ENCODE assay signal across 18 cellular contexts in genomic region chr7:24942226-24942625, GRCh38. TPM values are rescaled to one million over a fixed set of nuclear protein-coding genes. Genes with fewer than 3 reads are reported as not detected.
DNase-seq lines count a peak whose midpoint lies in the region; ATAC-seq, FAIRE-seq and TF ChIP-seq lines count a peak whose summit lies in the region.
"Had no signal": no experiment of that assay in that cellular context is flagged by ENCODE, and none has a peak within 500 bp of the region (broad histone marks: within the 10 kb centered on the region; RNA-seq: fewer than 3 reads in every experiment).

No MANE protein-coding gene starts in this region.

- DNase-seq in GM23338 (ENCODE audit: low spot score) (peak; percentile 31), Karpas-422 (no peak), H1 (ENCODE audit: low read depth in 1 of 2, low spot score in 2 of 2) (no peak), mesendoderm (peak; percentile 27), spleen (no peak), mesenteric fat pad (ENCODE audit: low spot score) (no peak), nephron progenitor cell (no peak)
- DNase-seq: BE2C; CD4-positive, alpha-beta memory T cell; DMS79; GOT3; HCEC 1CT had no signal

- H2BK20ac ChIP-seq in H1 (ENCODE audit: low read length) = no peak overlapping the region

- peak overlapping the region; percentile 29; the same call in 1 of the 2 replicates for H3K4me2 ChIP-seq in GM23338
- H3K4me2 ChIP-seq in Karpas-422 (ENCODE audit: low read depth, low read length, poor library complexity, severe bottlenecking) = no peak overlapping the region
- peak overlapping the region in 1 of 2 experiments; percentile 24; a peak in 1 of 4 replicates for H3K4me2 ChIP-seq in H1 (ENCODE audit: insufficient read depth in 1 of 2, low read depth in 2 of 2, low read length in 2 of 2)
- no peak overlapping the region for H3K4me2 ChIP-seq in mesendoderm (ENCODE audit: low read length)

- H3K18ac ChIP-seq in H1 (ENCODE audit: extremely low read depth, low read length) = no peak overlapping the region
- no peak overlapping the region for H3K18ac ChIP-seq in mesendoderm (ENCODE audit: low read length)

- FAIRE-seq in H1 (lab: Jason Lieb, UNC) = no peak
- FAIRE-seq: A204.1, G401.6, GM12891, HepG2, HTR-8/SVneo had no signal

- no peaks in the 10 kb centered on the region for H3K9me2 ChIP-seq in GM23338 (ENCODE audit: insufficient read depth)
- H3K9me2 ChIP-seq in Karpas-422 (replicated peaks; ENCODE audit: insufficient read depth, low read length) = no peaks in the 10 kb centered on the region

- H4K91ac ChIP-seq in H1 (replicated peaks; ENCODE audit: insufficient read length, low read length) = no peak overlapping the region

- H4K8ac ChIP-seq in H1 (ENCODE audit: extremely low read depth, insufficient read depth, low read length) (no peak overlapping the region), mesendoderm (ENCODE audit: low read depth, low read length) (no peak overlapping the region)

- H3K27ac Mint-ChIP-seq in GM23338 = no peak overlapping the region
- H3K27ac Mint-ChIP-seq in nephron progenitor cell = no peak overlapping the region

- H2AFZ ChIP-seq in GM23338 (no peak overlapping the region), Karpas-422 (ENCODE audit: low read length) (no peak overlapping the region), H1 (ENCODE audit: low read length) (no peak overlapping the region)

- TF ChIP-seq POLR2A in H1 (IDR thresholded peaks at IDR 0.05; ENCODE audit: control extremely low read depth in 1 of 2, low read depth in 2 of 2, low read length in 2 of 2) (no peak), spleen (IDR thresholded peaks at IDR 0.05) (no peak)

- H2BK15ac ChIP-seq in H1 (ENCODE audit: low read length) = no peak overlapping the region
- no peak overlapping the region for H2BK15ac ChIP-seq in mesendoderm (replicated peaks; ENCODE audit: low read depth)

- H3F3A ChIP-seq in GM23338 (replicated peaks; ENCODE audit: low read depth) = no peaks in the 10 kb centered on the region

- H3K27me3 Mint-ChIP-seq in GM23338 (ENCODE audit: insufficient read depth, low read depth, poor library complexity) = no peaks in the 10 kb centered on the region
- peaks cover 7% of the 10 kb centered on the region for H3K27me3 Mint-ChIP-seq in nephron progenitor cell (ENCODE audit: low read depth, poor library complexity)
- H3K27me3 Mint-ChIP-seq: CD4-positive, alpha-beta memory T cell had no signal

- no peak overlapping the region for H4K5ac ChIP-seq in H1 (ENCODE audit: insufficient read length, low read depth, low read length)
- H4K5ac ChIP-seq in mesendoderm (ENCODE audit: low read length) = no peak overlapping the region

- intact Hi-C loops in spleen (cut with DNase I; ENCODE audit: low total_unique reads) = no loop called here

- no peak overlapping the region for H3K23ac ChIP-seq in H1 (ENCODE audit: insufficient read length)
- no peak overlapping the region for H3K23ac ChIP-seq in mesendoderm (ENCODE audit: low read length)

- H4K20me1 ChIP-seq in GM23338 (replicated peaks; ENCODE audit: insufficient read depth) (0 out of 2 replicates have a peak, but pooled peaks cover 3% of the 10 kb centered on the region), Karpas-422 (ENCODE audit: insufficient read depth, low read depth, low read length) (peaks cover 42% of the 10 kb centered on the region), H1 (replicated peaks in 1 of 2; ENCODE audit: control insufficient read depth in 1 of 2, insufficient read depth in 2 of 2, low read length in 2 of 2) (no peaks in the 10 kb centered on the region)

- H3K4ac ChIP-seq in H1 (replicated peaks; ENCODE audit: insufficient read length, low read depth, low read length) = no peak overlapping the region
- no peak overlapping the region for H3K4ac ChIP-seq in mesendoderm (ENCODE audit: low read depth, low read length)

- no peak for TF ChIP-seq RAD21 in H1 (IDR thresholded peaks at IDR 0.05 in 1 of 2, conservative IDR thresholded peaks at IDR 0.05 in 1 of 2; ENCODE audit: low read depth in 2 of 2, low read length in 2 of 2)

- TF ChIP-seq CTCF in GM23338 (conservative IDR thresholded peaks at IDR 0.05; ENCODE audit: low read depth in 2 of 2) (no peak), H1 (IDR thresholded peaks at IDR 0.05; ENCODE audit: control extremely low read depth in 1 of 3, insufficient read depth in 1 of 3, low read depth in 1 of 3, low read length in 3 of 3) (no peak), spleen (IDR thresholded peaks at IDR 0.05 in 8 of 11, conservative IDR thresholded peaks at IDR 0.05 in 3 of 11) (no peak), nephron progenitor cell (IDR thresholded peaks at IDR 0.05) (no peak)

- no peak overlapping the region for H3K9ac ChIP-seq in Karpas-422 (ENCODE audit: low read length)
- H3K9ac ChIP-seq in H1 (replicated peaks in 1 of 4; ENCODE audit: extremely low read depth in 1 of 4, low read depth in 3 of 4, low read length in 3 of 4) = no peak overlapping the region
- no peak overlapping the region for H3K9ac ChIP-seq in mesendoderm (ENCODE audit: low read length)

- no peak overlapping the region for H2BK12ac ChIP-seq in H1 (ENCODE audit: low read depth, low read length)

- H3K4me1 ChIP-seq in GM23338 (ENCODE audit: insufficient read depth) (peaks cover 5% of the 10 kb centered on the region; the same call in 1 of the 2 replicates), Karpas-422 (ENCODE audit: low read length) (peaks cover 90% of the 10 kb centered on the region), H1 (replicated peaks in 1 of 4; ENCODE audit: control insufficient read depth in 3 of 4, insufficient read depth in 4 of 4, low read length in 3 of 4) (peaks cover 0 to 3% (median 0%) of the 10 kb centered on the region in 4 experiments; a peak in 1 of 7 replicates), mesendoderm (ENCODE audit: control insufficient read depth, low read depth, low read length) (no peaks in the 10 kb centered on the region), spleen (peaks cover 0 to 12% (median 3%) of the 10 kb centered on the region in 6 donors)

- H3K4me3 ChIP-seq in GM23338 (no peak overlapping the region), Karpas-422 (ENCODE audit: low read length) (no peak overlapping the region), H1 (ENCODE audit: extremely low read depth in 1 of 4, insufficient read depth in 2 of 4, low read depth in 3 of 4, low read length in 4 of 4) (no peak overlapping the region), mesendoderm (ENCODE audit: low read length) (no peak overlapping the region), spleen (no peak overlapping the region)

- POLR2A ChIA-PET in H1 (lab: Charles Lee; ENCODE audit: partially characterized antibody) = interaction anchor here (0.6 kb wide), 1 partner anchor 9 kb away, joined by 3 read pairs; no protein-coding TSS in a partner anchor

- H3K9me3 ChIP-seq in Karpas-422 (ENCODE audit: low read length) (no peaks in the 10 kb centered on the region), H1 (ENCODE audit: insufficient read depth in 2 of 2, low read depth in 1 of 2, low read length in 1 of 2) (no peaks in the 10 kb centered on the region), spleen (no peaks in the 10 kb centered on the region)
- H3K9me3 ChIP-seq: BE2C had no signal

- WGBS in H1 (ENCODE audit: extremely low coverage in 1 of 2, insufficient coverage in 1 of 2, insufficient read length in 1 of 2, insufficient replicate concordance in 2 of 2, low coverage in 1 of 2, low lambda C conversion rate in 2 of 2, missing lambda C conversion rate in 1 of 2), 2 experiments = 76% methylated on average over 5 of the region's 5 CpGs; no CpG with 5 or more reads in 1 of the 2 experiments
- no CpG with 5 or more reads among the region's 5 CpGs for WGBS in mesendoderm (ENCODE audit: extremely low coverage, insufficient coverage, low lambda C conversion rate)
- 91 to 96% (median 93%) methylated on average over 5 of the region's 5 CpGs for WGBS in spleen, 5 donors

- H3K14ac ChIP-seq in H1 (ENCODE audit: insufficient read length) = no peak overlapping the region

- H3K56ac ChIP-seq in H1 (replicated peaks; ENCODE audit: insufficient read length, low read depth, low read length) = no peak overlapping the region
- H3K56ac ChIP-seq in mesendoderm (ENCODE audit: low read length) = no peak overlapping the region

- CTCF ChIA-PET in H1 (lab: Charles Lee; ENCODE audit: partially characterized antibody) = interaction anchor here (0.6 to 1.6 kb wide), 2 partner anchors 152 to 1221 kb away, joined by 3 to 5 read pairs; no protein-coding TSS in a partner anchor

- H3K4me3 Mint-ChIP-seq in GM23338 = no peak overlapping the region
- no peak overlapping the region for H3K4me3 Mint-ChIP-seq in nephron progenitor cell
- H3K4me3 Mint-ChIP-seq: CD4-positive, alpha-beta memory T cell had no signal

- H2BK5ac ChIP-seq in H1 (ENCODE audit: low read depth, low read length) = no peak overlapping the region
- H2BK5ac ChIP-seq in mesendoderm (ENCODE audit: low read length) = no peak overlapping the region

- H3K27me3 ChIP-seq in GM23338 (ENCODE audit: insufficient read depth) = no peaks in the 10 kb centered on the region
- no peaks in the 10 kb centered on the region for H3K27me3 ChIP-seq in Karpas-422 (ENCODE audit: low read length)
- no peaks in the 10 kb centered on the region for H3K27me3 ChIP-seq in H1 (replicated peaks in 1 of 4; ENCODE audit: control insufficient read depth in 3 of 4, extremely low read depth in 1 of 4, insufficient read depth in 3 of 4, low read length in 3 of 4)
- no peaks in the 10 kb centered on the region for H3K27me3 ChIP-seq in mesendoderm (ENCODE audit: insufficient read depth, low read length, poor library complexity)
- no peaks in the 10 kb centered on the region for H3K27me3 ChIP-seq in spleen (replicated peaks in 1 of 7)
- H3K27me3 ChIP-seq: BE2C had no signal

- H3K4me1 Mint-ChIP-seq in GM23338 (peaks cover 9% of the 10 kb centered on the region), nephron progenitor cell (no peaks in the 10 kb centered on the region)

- H2BK120ac ChIP-seq in H1 (replicated peaks; ENCODE audit: low read depth, low read length) (no peak overlapping the region), mesendoderm (ENCODE audit: low read depth, low read length) (no peak overlapping the region)

- no peaks in the 10 kb centered on the region for H3K36me3 Mint-ChIP-seq in GM23338 (ENCODE audit: low read depth)
- no peaks in the 10 kb centered on the region for H3K36me3 Mint-ChIP-seq in nephron progenitor cell (ENCODE audit: low read depth)

- H3K9me3 Mint-ChIP-seq in GM23338 (no peaks in the 10 kb centered on the region), nephron progenitor cell (no peaks in the 10 kb centered on the region)
- H3K9me3 Mint-ChIP-seq: CD4-positive, alpha-beta memory T cell had no signal

- peak; percentile 59 for ATAC-seq in GM23338
- ATAC-seq: HepG2 had no signal

- H3K23me2 ChIP-seq in H1 (ENCODE audit: low read depth, low read length) = no peaks in the 10 kb centered on the region; the same call in 1 of the 2 replicates

- H3K79me1 ChIP-seq in H1 (ENCODE audit: low read depth, low read length) (peaks cover 2% of the 10 kb centered on the region; the same call in 1 of the 2 replicates), mesendoderm (ENCODE audit: low read length) (no peaks in the 10 kb centered on the region)

- H2AK5ac ChIP-seq in H1 (ENCODE audit: low read depth, low read length) = no peak overlapping the region
- no peak overlapping the region for H2AK5ac ChIP-seq in mesendoderm (ENCODE audit: low read length)

- TF ChIP-seq EP300 in H1 (IDR thresholded peaks at IDR 0.05; ENCODE audit: borderline replicate concordance in 1 of 2, low read depth in 2 of 2, low read length in 2 of 2) = no peak

- H3K36me3 ChIP-seq in GM23338 (ENCODE audit: insufficient read depth) = no peaks in the 10 kb centered on the region
- H3K36me3 ChIP-seq in Karpas-422 (ENCODE audit: insufficient read depth, low read length) = peaks cover 29% of the 10 kb centered on the region
- no peaks in the 10 kb centered on the region for H3K36me3 ChIP-seq in H1 (ENCODE audit: control insufficient read depth in 2 of 4, insufficient read depth in 4 of 4, low read length in 3 of 4)
- no peaks in the 10 kb centered on the region for H3K36me3 ChIP-seq in mesendoderm (ENCODE audit: control insufficient read depth, insufficient read depth, low read length)
- H3K36me3 ChIP-seq in spleen = no peaks in the 10 kb centered on the region
- H3K36me3 ChIP-seq: BE2C had no signal

- H3K27ac ChIP-seq in GM23338 (ENCODE audit: low read depth) (no peak overlapping the region), Karpas-422 (ENCODE audit: low read length) (peak overlapping the region; percentile 46; the same call in 1 of the 2 replicates), H1 (ENCODE audit: low read depth, low read length) (no peak overlapping the region), mesendoderm (ENCODE audit: low read depth, low read length) (no peak overlapping the region), spleen (no peak overlapping the region)
- H3K27ac ChIP-seq: C4-2B had no signal

- H3K79me2 ChIP-seq in GM23338 (replicated peaks; ENCODE audit: insufficient read depth) (peaks cover 25% of the 10 kb centered on the region), Karpas-422 (ENCODE audit: low read length) (peaks cover 100% of the 10 kb centered on the region), H1 (ENCODE audit: control insufficient read depth in 1 of 2, insufficient read depth in 2 of 2, low read length in 2 of 2) (no peaks in the 10 kb centered on the region), mesendoderm (ENCODE audit: control insufficient read depth, insufficient read depth, low read length) (no peaks in the 10 kb centered on the region)

RNA-seq across cellular contexts. Expression of gene OSBPL3, which starts 37.8 kb away (rescaled TPM):
- 13.4 and 15.7 TPM in 2 replicates for total RNA-seq in GM23338 (2014; rRNA removed; shearing (Covaris generic))
- polyA plus RNA-seq in GM23338 (2016; fragmentation: Nextera tagmentation; extraction: Ambion mirVana) = 7.2 and 9.3 TPM in 2 replicates
- 120 and 149 TPM in 2 replicates for total RNA-seq in Karpas-422 (2014; rRNA removed; shearing (Covaris generic); ENCODE audit: low replicate concordance)
- 9.4 and 13.9 TPM in 2 replicates for total RNA-seq in H1 (2021; fragmentation: NEBNext Ultra II Directional; extraction: Animal tissue kit (Norgen Biotek cat#: 25700))
- 2.2 and 2.8 TPM in 2 replicates for polyA plus RNA-seq in H1 (2011; rRNA removed)
- polyA plus RNA-seq in H1 (2011; cell fraction: cytosol; rRNA removed) = 4.4 TPM
- 8.4 TPM for polyA plus RNA-seq in H1 (2011; cell fraction: nucleus; rRNA removed)
- 3.6 to 7.1 TPM (median 5.6 TPM) in 4 replicates for polyA plus RNA-seq in H1 (2012, experiment 1 of 2)
- 0.46 TPM for polyA plus RNA-seq in H1 (2012, experiment 2 of 2)
- 5.0 TPM for polyA plus RNA-seq in H1 (2013, experiment 1 of 2)
- polyA plus RNA-seq in H1 (2013, experiment 2 of 2) = 4.4 TPM
- 12.0 and 13.7 TPM in 2 replicates for polyA minus RNA-seq in H1 (2011; rRNA and poly(A)+ RNA removed)
- polyA minus RNA-seq in H1 (2011; cell fraction: cytosol; rRNA and poly(A)+ RNA removed) = 6.8 TPM
- 17.8 TPM for polyA minus RNA-seq in H1 (2011; cell fraction: nucleus; rRNA and poly(A)+ RNA removed)
- 4.9 TPM for polyA plus RNA-seq in mesendoderm (2013, experiment 1 of 2)
- polyA plus RNA-seq in mesendoderm (2013, experiment 2 of 2) = 5.7 TPM
- 10 to 100 TPM; 18.5 to 33.9 (median 27.0) TPM for total RNA-seq in spleen
- 10 to 100 TPM; 10.3 to 16.2 (median 13.4) TPM for polyA plus RNA-seq in spleen
- total RNA-seq in mesenteric fat pad = 9.3 TPM

Comparison
In these comparisons a context has a peak if more than half of its experiments do, and no peak if none do; other contexts are left out.
1. DNase-seq: peak in GM23338 (single experiment) and mesendoderm (single experiment); none in Karpas-422 (single experiment), H1 (0 of 2), spleen (single experiment), mesenteric fat pad (single experiment) and nephron progenitor cell (single experiment).